ENCODE assay signal across 1 cellular context in the genomic region with DNA sequence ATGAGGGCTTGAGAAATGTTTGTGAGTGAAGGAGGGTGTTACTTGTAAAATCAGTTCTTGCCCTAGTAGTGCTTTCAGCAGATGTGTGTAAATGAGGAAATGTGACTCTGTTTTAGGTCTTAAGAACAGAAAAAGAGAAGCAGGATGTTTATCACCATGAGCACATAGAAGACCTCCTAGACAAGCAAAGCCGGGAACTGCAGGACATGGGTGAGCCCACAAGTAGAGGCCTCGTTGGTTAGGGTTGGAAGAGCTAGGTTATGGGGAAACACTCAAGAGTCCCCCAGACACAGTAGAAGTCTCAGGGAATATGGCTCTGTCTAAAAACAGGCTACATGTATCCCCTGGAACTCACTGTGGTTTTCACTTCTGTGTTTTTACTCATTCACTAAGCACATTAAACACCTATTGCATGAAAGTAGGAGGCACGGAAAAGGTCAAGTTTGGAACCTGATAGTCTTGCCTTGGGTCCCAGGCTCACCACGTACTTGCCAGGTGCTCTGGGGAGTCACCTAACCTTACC.
TF ChIP-seq lines count a peak whose summit lies in the region.

No MANE protein-coding gene starts in this region.

TF ChIP-seq in GM12878, 131 proteins besides CTCF, POLR2A, EP300 and RAD21 (continues in another document):
- TF ChIP-seq NR2F1 (conservative IDR thresholded peaks at IDR 0.05), result peak; percentile 73
- no peak for TF ChIP-seq SRF (IDR thresholded peaks at IDR 0.05; ENCODE audit: low read depth in 2 of 2, low read length in 2 of 2)
- peak; percentile 57; the same call in 1 of the 2 replicates for TF ChIP-seq EED (IDR thresholded peaks at IDR 0.05; ENCODE audit: low read depth)
- TF ChIP-seq ZNF217 (IDR thresholded peaks at IDR 0.05), result no peak
- TF ChIP-seq, protein P1, sequence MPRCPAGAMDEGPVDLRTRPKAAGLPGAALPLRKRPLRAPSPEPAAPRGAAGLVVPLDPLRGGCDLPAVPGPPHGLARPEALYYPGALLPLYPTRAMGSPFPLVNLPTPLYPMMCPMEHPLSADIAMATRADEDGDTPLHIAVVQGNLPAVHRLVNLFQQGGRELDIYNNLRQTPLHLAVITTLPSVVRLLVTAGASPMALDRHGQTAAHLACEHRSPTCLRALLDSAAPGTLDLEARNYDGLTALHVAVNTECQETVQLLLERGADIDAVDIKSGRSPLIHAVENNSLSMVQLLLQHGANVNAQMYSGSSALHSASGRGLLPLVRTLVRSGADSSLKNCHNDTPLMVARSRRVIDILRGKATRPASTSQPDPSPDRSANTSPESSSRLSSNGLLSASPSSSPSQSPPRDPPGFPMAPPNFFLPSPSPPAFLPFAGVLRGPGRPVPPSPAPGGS (IDR thresholded peaks at IDR 0.05; ENCODE audit: borderline replicate concordance, insufficient read depth, low read depth, low read length, poor library complexity, severe bottlenecking), result no peak
- TF ChIP-seq, protein P2, sequence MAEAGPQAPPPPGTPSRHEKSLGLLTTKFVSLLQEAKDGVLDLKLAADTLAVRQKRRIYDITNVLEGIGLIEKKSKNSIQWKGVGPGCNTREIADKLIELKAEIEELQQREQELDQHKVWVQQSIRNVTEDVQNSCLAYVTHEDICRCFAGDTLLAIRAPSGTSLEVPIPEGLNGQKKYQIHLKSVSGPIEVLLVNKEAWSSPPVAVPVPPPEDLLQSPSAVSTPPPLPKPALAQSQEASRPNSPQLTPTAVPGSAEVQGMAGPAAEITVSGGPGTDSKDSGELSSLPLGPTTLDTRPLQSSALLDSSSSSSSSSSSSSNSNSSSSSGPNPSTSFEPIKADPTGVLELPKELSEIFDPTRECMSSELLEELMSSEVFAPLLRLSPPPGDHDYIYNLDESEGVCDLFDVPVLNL (IDR thresholded peaks at IDR 0.05; ENCODE audit: low read depth, low read length), result no peak
- no peak for TF ChIP-seq CHD1 (IDR thresholded peaks at IDR 0.05; ENCODE audit: low read depth, low read length)
- no peak for TF ChIP-seq MYC (IDR thresholded peaks at IDR 0.05; ENCODE audit: insufficient read depth, insufficient read length, insufficient replicate concordance, low read length, severe bottlenecking)
- no peak for TF ChIP-seq PML (IDR thresholded peaks at IDR 0.05; ENCODE audit: low read length)
- no peak for TF ChIP-seq TARDBP (IDR thresholded peaks at IDR 0.05; ENCODE audit: borderline replicate concordance)
- TF ChIP-seq, protein P3, sequence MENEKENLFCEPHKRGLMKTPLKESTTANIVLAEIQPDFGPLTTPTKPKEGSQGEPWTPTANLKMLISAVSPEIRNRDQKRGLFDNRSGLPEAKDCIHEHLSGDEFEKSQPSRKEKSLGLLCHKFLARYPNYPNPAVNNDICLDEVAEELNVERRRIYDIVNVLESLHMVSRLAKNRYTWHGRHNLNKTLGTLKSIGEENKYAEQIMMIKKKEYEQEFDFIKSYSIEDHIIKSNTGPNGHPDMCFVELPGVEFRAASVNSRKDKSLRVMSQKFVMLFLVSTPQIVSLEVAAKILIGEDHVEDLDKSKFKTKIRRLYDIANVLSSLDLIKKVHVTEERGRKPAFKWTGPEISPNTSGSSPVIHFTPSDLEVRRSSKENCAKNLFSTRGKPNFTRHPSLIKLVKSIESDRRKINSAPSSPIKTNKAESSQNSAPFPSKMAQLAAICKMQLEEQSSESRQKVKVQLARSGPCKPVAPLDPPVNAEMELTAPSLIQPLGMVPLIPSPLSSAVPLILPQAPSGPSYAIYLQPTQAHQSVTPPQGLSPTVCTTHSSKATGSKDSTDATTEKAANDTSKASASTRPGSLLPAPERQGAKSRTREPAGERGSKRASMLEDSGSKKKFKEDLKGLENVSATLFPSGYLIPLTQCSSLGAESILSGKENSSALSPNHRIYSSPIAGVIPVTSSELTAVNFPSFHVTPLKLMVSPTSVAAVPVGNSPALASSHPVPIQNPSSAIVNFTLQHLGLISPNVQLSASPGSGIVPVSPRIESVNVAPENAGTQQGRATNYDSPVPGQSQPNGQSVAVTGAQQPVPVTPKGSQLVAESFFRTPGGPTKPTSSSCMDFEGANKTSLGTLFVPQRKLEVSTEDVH (IDR thresholded peaks at IDR 0.05; ENCODE audit: low read depth, partially characterized antibody), result no peak
- no peak for TF ChIP-seq NFXL1 (IDR thresholded peaks at IDR 0.05; ENCODE audit: borderline replicate concordance)
- no peak for TF ChIP-seq STAT1 (conservative IDR thresholded peaks at IDR 0.05)
- TF ChIP-seq CBFB (IDR thresholded peaks at IDR 0.05; ENCODE audit: low read depth), result no peak
- TF ChIP-seq POLR2AphosphoS2 (IDR thresholded peaks at IDR 0.05; ENCODE audit: low read depth, low read length), result no peak
- no peak; the same call in 1 of the 2 replicates for TF ChIP-seq CBX5 (IDR thresholded peaks at IDR 0.05; ENCODE audit: low read depth)
- peak; percentile 88 for TF ChIP-seq RUNX3 (IDR thresholded peaks at IDR 0.05; ENCODE audit: low read length)
- TF ChIP-seq, protein P4, sequence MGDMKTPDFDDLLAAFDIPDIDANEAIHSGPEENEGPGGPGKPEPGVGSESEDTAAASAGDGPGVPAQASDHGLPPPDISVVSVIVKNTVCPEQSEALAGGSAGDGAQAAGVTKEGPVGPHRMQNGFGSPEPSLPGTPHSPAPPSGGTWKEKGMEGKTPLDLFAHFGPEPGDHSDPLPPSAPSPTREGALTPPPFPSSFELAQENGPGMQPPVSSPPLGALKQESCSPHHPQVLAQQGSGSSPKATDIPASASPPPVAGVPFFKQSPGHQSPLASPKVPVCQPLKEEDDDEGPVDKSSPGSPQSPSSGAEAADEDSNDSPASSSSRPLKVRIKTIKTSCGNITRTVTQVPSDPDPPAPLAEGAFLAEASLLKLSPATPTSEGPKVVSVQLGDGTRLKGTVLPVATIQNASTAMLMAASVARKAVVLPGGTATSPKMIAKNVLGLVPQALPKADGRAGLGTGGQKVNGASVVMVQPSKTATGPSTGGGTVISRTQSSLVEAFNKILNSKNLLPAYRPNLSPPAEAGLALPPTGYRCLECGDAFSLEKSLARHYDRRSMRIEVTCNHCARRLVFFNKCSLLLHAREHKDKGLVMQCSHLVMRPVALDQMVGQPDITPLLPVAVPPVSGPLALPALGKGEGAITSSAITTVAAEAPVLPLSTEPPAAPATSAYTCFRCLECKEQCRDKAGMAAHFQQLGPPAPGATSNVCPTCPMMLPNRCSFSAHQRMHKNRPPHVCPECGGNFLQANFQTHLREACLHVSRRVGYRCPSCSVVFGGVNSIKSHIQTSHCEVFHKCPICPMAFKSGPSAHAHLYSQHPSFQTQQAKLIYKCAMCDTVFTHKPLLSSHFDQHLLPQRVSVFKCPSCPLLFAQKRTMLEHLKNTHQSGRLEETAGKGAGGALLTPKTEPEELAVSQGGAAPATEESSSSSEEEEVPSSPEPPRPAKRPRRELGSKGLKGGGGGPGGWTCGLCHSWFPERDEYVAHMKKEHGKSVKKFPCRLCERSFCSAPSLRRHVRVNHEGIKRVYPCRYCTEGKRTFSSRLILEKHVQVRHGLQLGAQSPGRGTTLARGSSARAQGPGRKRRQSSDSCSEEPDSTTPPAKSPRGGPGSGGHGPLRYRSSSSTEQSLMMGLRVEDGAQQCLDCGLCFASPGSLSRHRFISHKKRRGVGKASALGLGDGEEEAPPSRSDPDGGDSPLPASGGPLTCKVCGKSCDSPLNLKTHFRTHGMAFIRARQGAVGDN (IDR thresholded peaks at IDR 0.05), result peak; percentile 32; the same call in 1 of the 2 replicates
- no peak for TF ChIP-seq CBX3 (IDR thresholded peaks at IDR 0.05; ENCODE audit: borderline replicate concordance, low read depth)
- no peak for TF ChIP-seq RAD51 (IDR thresholded peaks at IDR 0.05)
- TF ChIP-seq, protein P5, sequence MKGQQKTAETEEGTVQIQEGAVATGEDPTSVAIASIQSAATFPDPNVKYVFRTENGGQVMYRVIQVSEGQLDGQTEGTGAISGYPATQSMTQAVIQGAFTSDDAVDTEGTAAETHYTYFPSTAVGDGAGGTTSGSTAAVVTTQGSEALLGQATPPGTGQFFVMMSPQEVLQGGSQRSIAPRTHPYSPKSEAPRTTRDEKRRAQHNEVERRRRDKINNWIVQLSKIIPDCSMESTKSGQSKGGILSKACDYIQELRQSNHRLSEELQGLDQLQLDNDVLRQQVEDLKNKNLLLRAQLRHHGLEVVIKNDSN (IDR thresholded peaks at IDR 0.05; ENCODE audit: borderline replicate concordance, extremely low read length, insufficient read depth, low read depth, low read length), result no peak
- TF ChIP-seq ZNF384 (IDR thresholded peaks at IDR 0.05; ENCODE audit: borderline replicate concordance, low read depth, low read length), result no peak
- no peak for TF ChIP-seq FOS (IDR thresholded peaks at IDR 0.05; ENCODE audit: borderline replicate concordance, extremely low read depth, insufficient read length)
- TF ChIP-seq, protein P6, sequence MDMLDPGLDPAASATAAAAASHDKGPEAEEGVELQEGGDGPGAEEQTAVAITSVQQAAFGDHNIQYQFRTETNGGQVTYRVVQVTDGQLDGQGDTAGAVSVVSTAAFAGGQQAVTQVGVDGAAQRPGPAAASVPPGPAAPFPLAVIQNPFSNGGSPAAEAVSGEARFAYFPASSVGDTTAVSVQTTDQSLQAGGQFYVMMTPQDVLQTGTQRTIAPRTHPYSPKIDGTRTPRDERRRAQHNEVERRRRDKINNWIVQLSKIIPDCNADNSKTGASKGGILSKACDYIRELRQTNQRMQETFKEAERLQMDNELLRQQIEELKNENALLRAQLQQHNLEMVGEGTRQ (IDR thresholded peaks at IDR 0.05; ENCODE audit: borderline replicate concordance, low read depth, low read length), result no peak
- no peak for TF ChIP-seq PAX8 (IDR thresholded peaks at IDR 0.05)
- no peak for TF ChIP-seq BRCA1 (IDR thresholded peaks at IDR 0.05; ENCODE audit: low read depth, low read length)
- TF ChIP-seq HDAC2 (IDR thresholded peaks at IDR 0.05), result no peak
- TF ChIP-seq SIX5 (IDR thresholded peaks at IDR 0.05; ENCODE audit: low read depth, low read length, severe bottlenecking), result no peak
- TF ChIP-seq RELA (IDR thresholded peaks at IDR 0.05; ENCODE audit: borderline replicate concordance, partially characterized antibody), result no peak
- TF ChIP-seq MTA3 (IDR thresholded peaks at IDR 0.05; ENCODE audit: borderline replicate concordance, low read length), result peak; percentile 47; the same call in 1 of the 2 replicates
- TF ChIP-seq RBBP5 (conservative IDR thresholded peaks at IDR 0.05), result no peak
- no peak for TF ChIP-seq TAF1 (IDR thresholded peaks at IDR 0.05; ENCODE audit: borderline replicate concordance, low read depth, low read length)
- TF ChIP-seq MEF2A (IDR thresholded peaks at IDR 0.05; ENCODE audit: insufficient read depth, low read depth, low read length), result 0 out of 2 replicates have a peak, but pooled peaks have one; percentile 29
- no peak for TF ChIP-seq STAT3 (IDR thresholded peaks at IDR 0.05; ENCODE audit: low read depth, low read length)
- TF ChIP-seq, protein P7, sequence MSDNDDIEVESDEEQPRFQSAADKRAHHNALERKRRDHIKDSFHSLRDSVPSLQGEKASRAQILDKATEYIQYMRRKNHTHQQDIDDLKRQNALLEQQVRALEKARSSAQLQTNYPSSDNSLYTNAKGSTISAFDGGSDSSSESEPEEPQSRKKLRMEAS (IDR thresholded peaks at IDR 0.05; ENCODE audit: low read depth, low read length), result no peak
- TF ChIP-seq, protein P8, sequence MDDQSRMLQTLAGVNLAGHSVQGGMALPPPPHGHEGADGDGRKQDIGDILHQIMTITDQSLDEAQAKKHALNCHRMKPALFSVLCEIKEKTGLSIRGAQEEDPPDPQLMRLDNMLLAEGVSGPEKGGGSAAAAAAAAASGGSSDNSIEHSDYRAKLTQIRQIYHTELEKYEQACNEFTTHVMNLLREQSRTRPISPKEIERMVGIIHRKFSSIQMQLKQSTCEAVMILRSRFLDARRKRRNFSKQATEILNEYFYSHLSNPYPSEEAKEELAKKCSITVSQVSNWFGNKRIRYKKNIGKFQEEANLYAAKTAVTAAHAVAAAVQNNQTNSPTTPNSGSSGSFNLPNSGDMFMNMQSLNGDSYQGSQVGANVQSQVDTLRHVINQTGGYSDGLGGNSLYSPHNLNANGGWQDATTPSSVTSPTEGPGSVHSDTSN (IDR thresholded peaks at IDR 0.05; ENCODE audit: insufficient replicate concordance, low read depth, low read length), result no peak
- peak; percentile 39 for TF ChIP-seq SP1 (IDR thresholded peaks at IDR 0.05; ENCODE audit: low read depth, low read length)
- TF ChIP-seq ZBED1 (IDR thresholded peaks at IDR 0.05; ENCODE audit: borderline replicate concordance), result no peak
- no peak for TF ChIP-seq RCOR1 (conservative IDR thresholded peaks at IDR 0.05; ENCODE audit: low read depth, low read length)
- no peak for TF ChIP-seq NRF1 (conservative IDR thresholded peaks at IDR 0.05; ENCODE audit: low read depth, low read length)
- TF ChIP-seq, protein P9, sequence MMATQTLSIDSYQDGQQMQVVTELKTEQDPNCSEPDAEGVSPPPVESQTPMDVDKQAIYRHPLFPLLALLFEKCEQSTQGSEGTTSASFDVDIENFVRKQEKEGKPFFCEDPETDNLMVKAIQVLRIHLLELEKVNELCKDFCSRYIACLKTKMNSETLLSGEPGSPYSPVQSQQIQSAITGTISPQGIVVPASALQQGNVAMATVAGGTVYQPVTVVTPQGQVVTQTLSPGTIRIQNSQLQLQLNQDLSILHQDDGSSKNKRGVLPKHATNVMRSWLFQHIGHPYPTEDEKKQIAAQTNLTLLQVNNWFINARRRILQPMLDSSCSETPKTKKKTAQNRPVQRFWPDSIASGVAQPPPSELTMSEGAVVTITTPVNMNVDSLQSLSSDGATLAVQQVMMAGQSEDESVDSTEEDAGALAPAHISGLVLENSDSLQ (IDR thresholded peaks at IDR 0.05), result peak; percentile 52; the same call in 1 of the 2 replicates
- TF ChIP-seq TBL1XR1 (IDR thresholded peaks at IDR 0.05; ENCODE audit: low read depth, low read length), result no peak
- TF ChIP-seq MTA2 (IDR thresholded peaks at IDR 0.05; ENCODE audit: low read depth), result peak; percentile 83
- 0 out of 2 replicates have a peak, but pooled peaks have one; percentile 44 for TF ChIP-seq TCF12 (IDR thresholded peaks at IDR 0.05; ENCODE audit: low read depth, low read length)
- peak; percentile 59; the same call in 1 of the 2 replicates for TF ChIP-seq IRF4 (IDR thresholded peaks at IDR 0.05; ENCODE audit: low read depth, low read length)
- TF ChIP-seq SMAD5 (IDR thresholded peaks at IDR 0.05; ENCODE audit: low read depth), result no peak
- TF ChIP-seq BMI1 (IDR thresholded peaks at IDR 0.05; ENCODE audit: borderline replicate concordance), result no peak
- TF ChIP-seq, protein P10, sequence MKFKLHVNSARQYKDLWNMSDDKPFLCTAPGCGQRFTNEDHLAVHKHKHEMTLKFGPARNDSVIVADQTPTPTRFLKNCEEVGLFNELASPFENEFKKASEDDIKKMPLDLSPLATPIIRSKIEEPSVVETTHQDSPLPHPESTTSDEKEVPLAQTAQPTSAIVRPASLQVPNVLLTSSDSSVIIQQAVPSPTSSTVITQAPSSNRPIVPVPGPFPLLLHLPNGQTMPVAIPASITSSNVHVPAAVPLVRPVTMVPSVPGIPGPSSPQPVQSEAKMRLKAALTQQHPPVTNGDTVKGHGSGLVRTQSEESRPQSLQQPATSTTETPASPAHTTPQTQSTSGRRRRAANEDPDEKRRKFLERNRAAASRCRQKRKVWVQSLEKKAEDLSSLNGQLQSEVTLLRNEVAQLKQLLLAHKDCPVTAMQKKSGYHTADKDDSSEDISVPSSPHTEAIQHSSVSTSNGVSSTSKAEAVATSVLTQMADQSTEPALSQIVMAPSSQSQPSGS (IDR thresholded peaks at IDR 0.05; ENCODE audit: low read length), result no peak
- TF ChIP-seq ZNF207 (IDR thresholded peaks at IDR 0.05; ENCODE audit: borderline replicate concordance), result no peak
